ENCODE assay signal across 9 cellular contexts in the genomic region with DNA sequence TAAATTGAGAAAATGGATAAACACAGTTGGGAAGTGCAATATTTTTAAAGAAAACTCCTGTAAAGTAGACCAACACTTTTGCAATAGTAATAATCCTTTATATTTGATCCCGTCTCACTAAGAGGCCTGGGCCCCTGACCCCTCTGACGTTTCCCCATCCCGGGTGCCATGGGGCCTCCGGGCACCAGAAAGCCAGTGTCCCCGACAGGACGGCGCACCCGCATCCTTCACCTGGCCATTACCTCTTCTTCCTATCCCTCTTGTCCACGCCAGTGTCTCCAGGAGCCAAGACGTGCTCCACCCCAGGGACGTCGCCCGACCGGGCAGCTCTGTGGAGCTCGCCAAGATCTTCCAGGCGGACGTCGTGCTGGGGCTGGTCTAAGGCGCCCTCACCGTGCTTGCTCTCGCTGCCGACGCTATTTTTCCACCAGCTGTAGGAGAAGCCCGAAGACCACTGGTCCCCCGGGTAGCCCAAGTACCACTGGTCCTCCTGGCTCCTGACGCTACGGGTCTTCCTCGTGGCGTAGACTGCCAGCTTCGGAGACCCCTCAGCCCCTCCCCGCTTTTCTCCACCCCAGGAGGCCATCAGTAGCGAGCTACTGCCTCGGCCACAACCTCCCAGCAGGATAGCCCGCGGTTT. TPM values are rescaled to one million over a fixed set of nuclear protein-coding genes. Genes with fewer than 3 reads are reported as not detected.
DNase-seq lines count a peak whose midpoint lies in the region; ATAC-seq and TF ChIP-seq lines count a peak whose summit lies in the region.
"Not testable (repeated sequence)": the region's sequence is repeated elsewhere in the genome, so short reads cannot be mapped to it uniquely, and the experiment has no call there.
"Had no signal": no experiment of that assay in that cellular context is flagged by ENCODE, and none has a peak within 500 bp of the region (broad histone marks: within the 10 kb centered on the region; RNA-seq: fewer than 3 reads in every experiment).

No MANE protein-coding gene starts in this region.

- not testable (repeated sequence) for H3K9me3 Mint-ChIP-seq in CD4-positive, alpha-beta memory T cell

- H3K36me3 Mint-ChIP-seq in CD4-positive, alpha-beta memory T cell: not testable (repeated sequence)

- H4K20me1 ChIP-seq in osteoblast (ENCODE audit: insufficient read depth, low read length): not testable (repeated sequence)

- H3K27ac ChIP-seq in CD4-positive, alpha-beta memory T cell (ENCODE audit: low read depth, low read length): peak overlapping the region; percentile 55
- peak overlapping the region; percentile 17 for H3K27ac ChIP-seq in osteoblast (ENCODE audit: low read depth, low read length)
- not testable (repeated sequence) for H3K27ac ChIP-seq in subcutaneous abdominal adipose tissue (ENCODE audit: low read depth, low read length)

- not testable (repeated sequence) for H3K27me3 ChIP-seq in CD4-positive, alpha-beta memory T cell (ENCODE audit: insufficient read depth, low read length); osteoblast (ENCODE audit: insufficient read depth, low read length); subcutaneous abdominal adipose tissue (ENCODE audit: control insufficient read depth in 5 of 5, insufficient read depth in 4 of 5, low read length in 5 of 5)

- CTCF ChIA-PET in CD4-positive, alpha-beta memory T cell (lab: Charles Lee; ENCODE audit: partially characterized antibody): interaction anchor here (0.6 to 1.8 kb wide), 8 partner anchors 73 to 1231 kb away, joined by 3 to 4 read pairs (median 4); no protein-coding TSS in a partner anchor

- not testable (repeated sequence) for H3K4me1 ChIP-seq in CD4-positive, alpha-beta memory T cell (ENCODE audit: insufficient read depth, low read length); osteoblast (ENCODE audit: insufficient read depth, low read length); subcutaneous abdominal adipose tissue (ENCODE audit: control insufficient read depth in 5 of 5, insufficient read depth in 5 of 5, low read length in 5 of 5)

- intact Hi-C loops in CD4-positive, alpha-beta memory T cell (cut with micrococcal nuclease): loop anchor here (10.0 kb wide), 1 partner anchor 380 kb away; a partner anchor contains a TSS
- intact Hi-C loops in left ventricle myocardium superior (cut with micrococcal nuclease): not testable (repeated sequence)

- H3K9ac ChIP-seq in subcutaneous abdominal adipose tissue (ENCODE audit: low read length in 5 of 5): peak overlapping the region in 1 of 5 donors; percentile 66

- DNase-seq in CD4-positive, alpha-beta memory T cell; choroid plexus epithelial cell (ENCODE audit: low read depth); left ventricle myocardium superior; osteoblast (ENCODE audit: insufficient read length, low spot score, missing footprints): not testable (repeated sequence)
- peak; percentile 13 for DNase-seq in LHCN-M2 (ENCODE audit: low read depth)
- DNase-seq in activated CD8-positive, alpha-beta memory T cell treated with anti-CD3 and anti-CD28 coated beads, Interleukin-2, amount 50 U/mL, for 48 hours: peak; percentile 64

- peaks cover 2 to 20% (median 13%) of the 10 kb centered on the region in 4 donors for H3K4me1 Mint-ChIP-seq in CD4-positive, alpha-beta memory T cell

- H3K79me2 ChIP-seq in osteoblast (ENCODE audit: insufficient read depth, low read length): not testable (repeated sequence)

- TF ChIP-seq CTCF in choroid plexus epithelial cell (conservative IDR thresholded peaks at IDR 0.05; ENCODE audit: low read depth, low read length); osteoblast (IDR thresholded peaks at IDR 0.05; ENCODE audit: extremely low read depth, low read depth, low read length): not testable (repeated sequence)

- peak overlapping the region; percentile 76 for H2AFZ ChIP-seq in osteoblast (ENCODE audit: low read length)

- H3K4me3 ChIP-seq in CD4-positive, alpha-beta memory T cell (ENCODE audit: low read length in 2 of 2): peak overlapping the region in 1 of 2 donors; percentile 43
- peak overlapping the region; percentile 58 for H3K4me3 ChIP-seq in choroid plexus epithelial cell (ENCODE audit: low read depth, low read length)
- H3K4me3 ChIP-seq in osteoblast (ENCODE audit: insufficient read depth, low read length): peak overlapping the region; percentile 66
- H3K4me3 ChIP-seq in subcutaneous abdominal adipose tissue (ENCODE audit: low read depth in 1 of 5, low read length in 5 of 5): peak overlapping the region in 4 of 5 donors; percentile 46 to 62 (median 54)

- H3K27ac Mint-ChIP-seq in CD4-positive, alpha-beta memory T cell: peak overlapping the region; percentile 73 to 95 (median 92)

- H3K27me3 Mint-ChIP-seq in CD4-positive, alpha-beta memory T cell: not testable (repeated sequence)

- peak overlapping the region; percentile 76 to 93 (median 90) for H3K4me3 Mint-ChIP-seq in CD4-positive, alpha-beta memory T cell

- POLR2A ChIA-PET in CD4-positive, alpha-beta memory T cell (lab: Charles Lee; ENCODE audit: partially characterized antibody): interaction anchor here (0.9 to 1.6 kb wide), 3 partner anchors 233 to 399 kb away, joined by 3 to 7 read pairs (median 4); a partner anchor contains a TSS

- not testable (repeated sequence) for H3K36me3 ChIP-seq in CD4-positive, alpha-beta memory T cell (ENCODE audit: insufficient read depth, low read length); osteoblast (ENCODE audit: insufficient read depth, low read length); subcutaneous abdominal adipose tissue (ENCODE audit: control insufficient read depth in 5 of 5, insufficient read depth in 5 of 5, low read length in 5 of 5)

- H3K4me2 ChIP-seq in osteoblast (ENCODE audit: insufficient read depth, low read length): peak overlapping the region; percentile 57

- peak; percentile 28 for ATAC-seq in GM21619 (IDR thresholded peaks at IDR 0.05; ENCODE audit: unreplicated experiment)
- peak; percentile 81 for ATAC-seq in left ventricle myocardium superior

- H3K9me3 ChIP-seq in CD4-positive, alpha-beta memory T cell (ENCODE audit: control insufficient read depth in 1 of 2, low read length in 2 of 2); osteoblast (ENCODE audit: low read depth, low read length); subcutaneous abdominal adipose tissue (ENCODE audit: control insufficient read depth in 5 of 5, low read length in 5 of 5): not testable (repeated sequence)

RNA-seq across cellular contexts. Expression of a gene that starts 19.2 kb away (rescaled TPM):
- total RNA-seq in CD4-positive, alpha-beta memory T cell: not detected
- polyA plus RNA-seq in CD4-positive, alpha-beta memory T cell: not detected
- total RNA-seq in LHCN-M2 (2014; rRNA removed) (not detected in 2 replicates), left ventricle myocardium superior (not detected), osteoblast (not detected in 2 replicates)
- not detected for polyA plus RNA-seq in LHCN-M2 (2012)
- total RNA-seq: PC-3 had no signal

RNA-seq across cellular contexts. Expression of a gene that starts 57.1 kb away (rescaled TPM):
- 1 to 10 TPM; 5.8 to 7.1 TPM for total RNA-seq in CD4-positive, alpha-beta memory T cell
- polyA plus RNA-seq in CD4-positive, alpha-beta memory T cell: 1 to 10 TPM; 1.1 to 3.4 TPM
- 6.1 and 6.7 TPM in 2 replicates for total RNA-seq in LHCN-M2 (2014; rRNA removed)
- polyA plus RNA-seq in LHCN-M2 (2012): 1.3 TPM
- 1.0 TPM for total RNA-seq in left ventricle myocardium superior
- total RNA-seq in osteoblast: 8.7 and 8.8 TPM in 2 replicates
